16 cellular contexts compared by ENCODE assay signal in genomic region chr14:52874389-52874788, GRCh38.
"Had no signal": no experiment of that assay in that cellular context is flagged by ENCODE, and none has a peak within 500 bp of the region (broad histone marks: within the 10 kb centered on the region; RNA-seq: fewer than 3 reads in every experiment).

No MANE protein-coding gene starts in this region.

- H3K36me3 ChIP-seq: ovary had no signal

- H3K27ac ChIP-seq: body of pancreas, heart left ventricle, left lung, ovary, psoas muscle, transverse colon, WERI-Rb-1 had no signal

- H3K9me3 ChIP-seq: body of pancreas, gastroesophageal sphincter, heart left ventricle, left lung, ovary, psoas muscle, transverse colon had no signal

- FAIRE-seq: colon had no signal

- H3K27me3 ChIP-seq: body of pancreas, gastroesophageal sphincter, heart left ventricle, left lung, ovary, transverse colon had no signal

- H3K36me3 Mint-ChIP-seq: activated naive CD4-positive, alpha-beta T cell treated with anti-CD3 and anti-CD28 coated beads, Interleukin-2, amount 50 U/mL, for 72 hours had no signal

- H3K4me3 ChIP-seq: body of pancreas, gastroesophageal sphincter, heart left ventricle, left lung, ovary, psoas muscle, transverse colon had no signal

- DNase-seq: activated CD4-positive, alpha-beta T cell treated with anti-CD3 and anti-CD28 coated beads, Interleukin-2, amount 50 U/mL, for 4 hours; activated gamma-delta T cell treated with Interleukin-2 at 50 U/mL for 16 hours; amniotic stem cell; erythroblast; heart left ventricle; left lung; ovary; stimulated activated naive CD8-positive, alpha-beta T cell treated with anti-CD3 and anti-CD28 coated beads, Interleukin-15, Interleukin-2, amounts not matched to agents 100 U/mL and 50 U/mL, for 24 hours; T-helper 2 cell; transverse colon; WERI-Rb-1 had no signal

- H3K9me3 Mint-ChIP-seq: activated naive CD4-positive, alpha-beta T cell treated with anti-CD3 and anti-CD28 coated beads, Interleukin-2, amount 50 U/mL, for 72 hours had no signal

- ATAC-seq: activated naive CD4-positive, alpha-beta T cell treated with anti-CD3 and anti-CD28 coated beads, Interleukin-2, amount 50 U/mL, for 72 hours; body of pancreas; stimulated activated naive CD8-positive, alpha-beta T cell treated with anti-CD3 and anti-CD28 coated beads, Interleukin-15, Interleukin-2, amounts not matched to agents 100 U/mL and 50 U/mL, for 24 hours had no signal

- H3K4me1 ChIP-seq: body of pancreas, transverse colon had no signal

- H3K27ac Mint-ChIP-seq: activated naive CD4-positive, alpha-beta T cell treated with anti-CD3 and anti-CD28 coated beads, Interleukin-2, amount 50 U/mL, for 72 hours had no signal
